ENCODE assay signal across 19 cellular contexts in genomic region chr2:120915670-120916069, GRCh38.
DNase-seq lines count a peak whose midpoint lies in the region; ATAC-seq, FAIRE-seq and TF ChIP-seq lines count a peak whose summit lies in the region.
"Had no signal": no experiment of that assay in that cellular context is flagged by ENCODE, and none has a peak within 500 bp of the region (broad histone marks: within the 10 kb centered on the region; RNA-seq: fewer than 3 reads in every experiment).

No MANE protein-coding gene starts in this region.

- H3K9me3 Mint-ChIP-seq in Caco-2 (ENCODE audit: unreplicated experiment) = no peaks in the 10 kb centered on the region
- no peaks in the 10 kb centered on the region for H3K9me3 Mint-ChIP-seq in nephron
- H3K9me3 Mint-ChIP-seq: activated CD4-positive, alpha-beta T cell treated with anti-CD3 and anti-CD28 coated beads, Interleukin-2, amount 10 ng/mL, durations not matched to agents 24 days and 14 days; activated naive CD8-positive, alpha-beta T cell treated with anti-CD3 and anti-CD28 coated beads for 36 hours; natural killer cell treated with Interleukin-12 subunit alpha and Interleukin-12 subunit beta and Interleukin-15 and Interleukin-18, amount 100 ng/mL, for 72 hours had no signal

- peak overlapping the region; percentile 6 for H3K27ac Mint-ChIP-seq in Caco-2 (ENCODE audit: unreplicated experiment)
- peak overlapping the region; percentile 41 to 75 (median 75) for H3K27ac Mint-ChIP-seq in nephron
- H3K27ac Mint-ChIP-seq: activated CD4-positive, alpha-beta T cell treated with anti-CD3 and anti-CD28 coated beads, Interleukin-2, amount 10 ng/mL, durations not matched to agents 24 days and 14 days; activated naive CD8-positive, alpha-beta T cell treated with anti-CD3 and anti-CD28 coated beads for 36 hours; natural killer cell treated with Interleukin-12 subunit alpha and Interleukin-12 subunit beta and Interleukin-15 and Interleukin-18, amount 100 ng/mL, for 72 hours had no signal

- H3K4me1 Mint-ChIP-seq in Caco-2 (ENCODE audit: low read depth, unreplicated experiment) (peaks cover 27% of the 10 kb centered on the region), nephron (peaks cover 85% of the 10 kb centered on the region)
- H3K4me1 Mint-ChIP-seq: activated CD4-positive, alpha-beta T cell treated with anti-CD3 and anti-CD28 coated beads, Interleukin-2, amount 10 ng/mL, durations not matched to agents 24 days and 14 days; activated naive CD8-positive, alpha-beta T cell treated with anti-CD3 and anti-CD28 coated beads for 36 hours had no signal

- peak overlapping the region; percentile 87 for H3K27ac ChIP-seq in RWPE2 (ENCODE audit: poor library complexity, severe bottlenecking)
- no peak overlapping the region for H3K27ac ChIP-seq in endothelial cell of umbilical vein (ENCODE audit: insufficient read depth, low read depth, low read length)
- H3K27ac ChIP-seq: hepatocyte had no signal

- H3K36me3 Mint-ChIP-seq in Caco-2 (ENCODE audit: insufficient read depth, unreplicated experiment) (no peaks in the 10 kb centered on the region), nephron (ENCODE audit: low read depth) (peaks cover 7% of the 10 kb centered on the region)
- H3K36me3 Mint-ChIP-seq: activated naive CD8-positive, alpha-beta T cell treated with anti-CD3 and anti-CD28 coated beads for 36 hours; natural killer cell treated with Interleukin-12 subunit alpha and Interleukin-12 subunit beta and Interleukin-15 and Interleukin-18, amount 100 ng/mL, for 72 hours had no signal

- no peaks in the 10 kb centered on the region for H3K9me1 ChIP-seq in endothelial cell of umbilical vein (replicated peaks; ENCODE audit: control insufficient read depth, extremely low read depth, insufficient read depth, low read length)

- CTCF ChIA-PET in Caco-2 (lab: Charles Lee) (no interaction called here), endothelial cell of umbilical vein (lab: Charles Lee) (no interaction called here)

- H3K36me3 ChIP-seq in Caco-2 (ENCODE audit: control insufficient read depth, insufficient read depth, low read length) (no peaks in the 10 kb centered on the region), RWPE2 (ENCODE audit: low read depth) (no peaks in the 10 kb centered on the region), endothelial cell of umbilical vein (ENCODE audit: control insufficient read depth in 2 of 2, extremely low read depth in 1 of 2, insufficient read depth in 2 of 2, low read length in 2 of 2) (no peaks in the 10 kb centered on the region)
- H3K36me3 ChIP-seq: thyroid gland had no signal

- peak overlapping the region; percentile 32 for H3K4me2 ChIP-seq in endothelial cell of umbilical vein (ENCODE audit: insufficient read depth, low read length)

- no peaks in the 10 kb centered on the region for H3K27me3 Mint-ChIP-seq in Caco-2 (ENCODE audit: insufficient read depth, unreplicated experiment)
- H3K27me3 Mint-ChIP-seq in nephron (ENCODE audit: low read depth) = peaks cover 13% of the 10 kb centered on the region
- H3K27me3 Mint-ChIP-seq: activated CD4-positive, alpha-beta T cell treated with anti-CD3 and anti-CD28 coated beads, Interleukin-2, amount 10 ng/mL, durations not matched to agents 24 days and 14 days; activated naive CD8-positive, alpha-beta T cell treated with anti-CD3 and anti-CD28 coated beads for 36 hours; natural killer cell treated with Interleukin-12 subunit alpha and Interleukin-12 subunit beta and Interleukin-15 and Interleukin-18, amount 100 ng/mL, for 72 hours had no signal

- DNase-seq in Caco-2 (no peak), RWPE2 (ENCODE audit: low spot score) (no peak), endothelial cell of umbilical vein (ENCODE audit: low read depth, low spot score) (peak; percentile 11), inferior parietal cortex (ENCODE audit: extremely low spot score) (no peak), KG1 (lab: John Stamatoyannopoulos, UW) (no peak), RKO (ENCODE audit: low spot score) (no peak)
- DNase-seq: activated CD4-positive, alpha-beta T cell treated with anti-CD3 and anti-CD28 coated beads, Interleukin-2, amount 10 ng/mL, durations not matched to agents 24 days and 14 days; activated naive CD8-positive, alpha-beta T cell treated with anti-CD3 and anti-CD28 coated beads for 36 hours; activated T-cell treated with anti-CD3 and anti-CD28 coated beads, Interleukin-2, amount 50 U/mL, for 1 hour; cortex of kidney; NCI-H2081; retina; stimulated activated CD4-positive, alpha-beta T cell treated with anti-CD3 and anti-CD28 coated beads, Interleukin-4, amount 100 ng/mL, for 4 hours had no signal

- H3K4me3 ChIP-seq in Caco-2 (ENCODE audit: low read depth, low read length) (no peak overlapping the region), RWPE2 (ENCODE audit: severe bottlenecking) (no peak overlapping the region), endothelial cell of umbilical vein (replicated peaks in 1 of 3; ENCODE audit: insufficient read depth in 1 of 3, low read depth in 1 of 3, low read length in 3 of 3) (no peak overlapping the region)
- H3K4me3 ChIP-seq: hepatocyte, thyroid gland had no signal

- H3K4me1 ChIP-seq in Caco-2 (peaks cover 38% of the 10 kb centered on the region), RWPE2 (ENCODE audit: insufficient read depth, poor library complexity, severe bottlenecking) (peaks cover 39% of the 10 kb centered on the region), endothelial cell of umbilical vein (ENCODE audit: control insufficient read depth, extremely low read depth, insufficient read depth, low read length) (peaks cover 18% of the 10 kb centered on the region)

- H3K27me3 ChIP-seq in Caco-2 (replicated peaks; ENCODE audit: control insufficient read depth, insufficient read depth, low read length) = no peaks in the 10 kb centered on the region
- no peaks in the 10 kb centered on the region for H3K27me3 ChIP-seq in RWPE2 (ENCODE audit: insufficient read depth, poor library complexity, severe bottlenecking)
- peaks cover 52 to 66% of the 10 kb centered on the region in 2 experiments for H3K27me3 ChIP-seq in endothelial cell of umbilical vein (ENCODE audit: control insufficient read depth in 2 of 2, insufficient read depth in 2 of 2, low read length in 2 of 2)
- H3K27me3 ChIP-seq: hepatocyte, thyroid gland had no signal

- dilution Hi-C loops in endothelial cell of umbilical vein (cut with MboI; ENCODE audit: extremely low pct_ligation_motif_present, low sequenced_read_pairs) = no loop called here

- intact Hi-C loops in Caco-2 (cut with micrococcal nuclease; ENCODE audit: unreplicated experiment) = no loop called here
- intact Hi-C loops in endothelial cell of umbilical vein (cut with micrococcal nuclease) = loop anchor here (1.0 to 10.0 kb wide), 5 partner anchors 19 to 407 kb away; no protein-coding TSS in a partner anchor

- TF ChIP-seq CTCF in Caco-2 (IDR thresholded peaks at IDR 0.05; ENCODE audit: insufficient read depth in 1 of 2, low read depth in 1 of 2, low read length in 1 of 2, severe bottlenecking in 1 of 2, unreplicated experiment in 1 of 2) (no peak), RWPE2 (IDR thresholded peaks at IDR 0.05; ENCODE audit: poor library complexity, severe bottlenecking) (no peak), endothelial cell of umbilical vein (IDR thresholded peaks at IDR 0.05; ENCODE audit: extremely low read depth in 1 of 2, insufficient read depth in 1 of 2, low read depth in 1 of 2, low read length in 2 of 2) (no peak), nephron (IDR thresholded peaks at IDR 0.05; ENCODE audit: unreplicated experiment in 3 of 3) (no peak)

- no peak for TF ChIP-seq POLR2A in endothelial cell of umbilical vein (IDR thresholded peaks at IDR 0.05; ENCODE audit: low read depth, low read length)

- no peaks in the 10 kb centered on the region for H3K9me3 ChIP-seq in Caco-2
- H3K9me3 ChIP-seq in RWPE2 (ENCODE audit: severe bottlenecking) = no peaks in the 10 kb centered on the region
- H3K9me3 ChIP-seq in endothelial cell of umbilical vein (replicated peaks; ENCODE audit: control insufficient read depth, insufficient read depth, low read length) = no peaks in the 10 kb centered on the region
- H3K9me3 ChIP-seq: thyroid gland had no signal

- no peaks in the 10 kb centered on the region for H4K20me1 ChIP-seq in endothelial cell of umbilical vein (replicated peaks; ENCODE audit: control insufficient read depth, extremely low read depth, insufficient read depth, low read length)

- POLR2A ChIA-PET in Caco-2 (lab: Charles Lee) = no interaction called here
- POLR2A ChIA-PET in endothelial cell of umbilical vein (lab: Charles Lee) = no interaction called here

- no peak overlapping the region for H3K4me3 Mint-ChIP-seq in Caco-2 (ENCODE audit: unreplicated experiment)
- H3K4me3 Mint-ChIP-seq in nephron = peak overlapping the region in 2 of 3 experiments; percentile 0 to 3
- H3K4me3 Mint-ChIP-seq: activated CD4-positive, alpha-beta T cell treated with anti-CD3 and anti-CD28 coated beads, Interleukin-2, amount 10 ng/mL, durations not matched to agents 24 days and 14 days; activated naive CD8-positive, alpha-beta T cell treated with anti-CD3 and anti-CD28 coated beads for 36 hours; natural killer cell treated with Interleukin-12 subunit alpha and Interleukin-12 subunit beta and Interleukin-15 and Interleukin-18, amount 100 ng/mL, for 72 hours had no signal

- no peak for ATAC-seq in RWPE2 (ENCODE audit: low read depth)
- no peak for ATAC-seq in HG03108 (IDR thresholded peaks at IDR 0.05; ENCODE audit: unreplicated experiment)
- ATAC-seq: natural killer cell treated with Interleukin-12 subunit alpha and Interleukin-12 subunit beta and Interleukin-15 and Interleukin-18, amount 100 ng/mL, for 72 hours had no signal

- BruUV-seq in Caco-2 (replicated peaks; lab: Mats Ljungman, UMichigan) (no TSS peak), endothelial cell of umbilical vein (replicated peaks; lab: Mats Ljungman, UMichigan) (no TSS peak)

- H3K9ac ChIP-seq in endothelial cell of umbilical vein (replicated peaks; ENCODE audit: extremely low read depth, insufficient read depth, low read length) = no peak overlapping the region

- H2AFZ ChIP-seq in endothelial cell of umbilical vein (ENCODE audit: low read depth, low read length) = no peak overlapping the region
- H2AFZ ChIP-seq: hepatocyte had no signal

- no peak for FAIRE-seq in endothelial cell of umbilical vein (lab: Jason Lieb, UNC)
- FAIRE-seq: GM18507 had no signal

- no peaks in the 10 kb centered on the region for H3K79me2 ChIP-seq in endothelial cell of umbilical vein (ENCODE audit: control insufficient read depth, insufficient read depth, low read length)
- H3K79me2 ChIP-seq: hepatocyte had no signal

TF ChIP-seq in endothelial cell of umbilical vein, 7 proteins besides CTCF, POLR2A, EP300 and RAD21 (continues in another document):
- no peak for TF ChIP-seq POLR2AphosphoS5 (IDR thresholded peaks at IDR 0.05; ENCODE audit: insufficient read depth, low read depth, low read length)
- TF ChIP-seq EZH2 (IDR thresholded peaks at IDR 0.05; ENCODE audit: borderline replicate concordance, low read depth, low read length, severe bottlenecking) = no peak
- no peak for TF ChIP-seq JUN (IDR thresholded peaks at IDR 0.05; ENCODE audit: borderline replicate concordance, insufficient read depth, insufficient read length, low read depth)
- TF ChIP-seq FOS (IDR thresholded peaks at IDR 0.05; ENCODE audit: borderline replicate concordance, insufficient read depth, low read length) = no peak
- TF ChIP-seq MYC (IDR thresholded peaks at IDR 0.05; ENCODE audit: low read depth, low read length) = no peak
- TF ChIP-seq GATA2 (IDR thresholded peaks at IDR 0.05; ENCODE audit: insufficient read depth, insufficient read length, low read depth, low read length) = no peak
